ENCODE assay signal across 1 cellular context in the genomic region with DNA sequence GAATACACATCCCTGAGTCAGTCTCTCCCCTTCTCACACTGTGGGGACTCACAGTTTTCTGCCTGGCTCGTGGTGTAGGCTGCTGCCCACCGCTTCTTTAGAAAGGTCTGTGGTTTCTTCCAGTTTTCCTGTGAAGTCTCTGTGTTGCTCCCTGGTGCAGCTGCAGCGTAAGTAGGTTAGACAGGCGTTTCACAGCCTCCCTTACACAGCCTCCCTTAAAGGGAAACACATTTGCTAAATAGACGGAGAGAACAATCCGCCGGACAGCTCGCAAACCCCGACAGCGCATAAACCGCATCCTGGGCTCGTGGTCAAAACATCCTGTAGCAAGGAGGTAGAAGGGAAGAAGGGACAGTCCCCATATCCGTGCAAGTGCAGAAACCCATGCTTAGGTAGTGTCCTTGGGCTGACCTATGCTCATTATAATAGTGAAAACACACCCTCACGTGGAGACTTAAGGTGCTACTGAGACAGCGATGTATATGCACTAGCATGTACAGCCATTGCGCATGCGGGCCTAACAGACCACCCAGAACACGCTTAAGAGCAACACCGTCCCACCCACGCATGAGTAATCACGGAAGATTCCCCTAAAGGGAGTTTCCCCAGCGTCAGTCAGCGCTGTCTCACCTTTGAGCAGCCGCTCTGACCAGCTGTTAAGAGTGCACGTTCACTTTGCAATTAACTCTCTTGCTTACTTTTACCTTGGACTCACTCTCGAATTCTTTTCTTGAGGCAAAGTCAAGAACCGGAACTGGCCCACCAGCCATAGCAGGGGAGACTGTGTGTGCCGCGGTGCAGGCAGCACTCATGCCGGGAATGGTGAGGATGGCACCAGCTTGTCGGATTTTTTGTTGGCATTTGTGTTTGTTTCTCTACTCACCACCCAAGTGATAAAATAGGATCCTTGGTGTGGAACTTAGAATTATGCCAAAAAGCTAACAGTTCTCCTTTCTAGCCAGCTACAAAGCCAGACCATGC.
TF ChIP-seq lines count a peak whose summit lies in the region.

No MANE protein-coding gene starts in this region.

TF ChIP-seq in SK-N-SH, 30 proteins besides CTCF, POLR2A, EP300 and RAD21 (continued from another document):
- TF ChIP-seq, protein P1, sequence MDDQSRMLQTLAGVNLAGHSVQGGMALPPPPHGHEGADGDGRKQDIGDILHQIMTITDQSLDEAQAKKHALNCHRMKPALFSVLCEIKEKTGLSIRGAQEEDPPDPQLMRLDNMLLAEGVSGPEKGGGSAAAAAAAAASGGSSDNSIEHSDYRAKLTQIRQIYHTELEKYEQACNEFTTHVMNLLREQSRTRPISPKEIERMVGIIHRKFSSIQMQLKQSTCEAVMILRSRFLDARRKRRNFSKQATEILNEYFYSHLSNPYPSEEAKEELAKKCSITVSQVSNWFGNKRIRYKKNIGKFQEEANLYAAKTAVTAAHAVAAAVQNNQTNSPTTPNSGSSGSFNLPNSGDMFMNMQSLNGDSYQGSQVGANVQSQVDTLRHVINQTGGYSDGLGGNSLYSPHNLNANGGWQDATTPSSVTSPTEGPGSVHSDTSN (IDR thresholded peaks at IDR 0.05): no peak
- TF ChIP-seq TAF1 (IDR thresholded peaks at IDR 0.05; ENCODE audit: borderline replicate concordance, low read depth, low read length) (no peak), FOXJ3 (CRISPR knock-in tag; IDR thresholded peaks at IDR 0.05) (no peak), GABPA (IDR thresholded peaks at IDR 0.05; ENCODE audit: low read depth) (no peak)
